1 cellular context compared by ENCODE assay signal in genomic region chr20:25055711-25056492, GRCh38.
TF ChIP-seq lines count a peak whose summit lies in the region.

No MANE protein-coding gene starts in this region.

TF ChIP-seq in K562, 482 proteins besides CTCF, POLR2A, EP300 and RAD21 (continued from another document):
- TF ChIP-seq CHAMP1 (IDR thresholded peaks at IDR 0.05) (no peak), NR1H2 (CRISPR knock-in tag; IDR thresholded peaks at IDR 0.05) (no peak), SIX5 (IDR thresholded peaks at IDR 0.05; ENCODE audit: borderline replicate concordance in 1 of 2, insufficient read depth in 1 of 2, low read depth in 1 of 2, low read length in 2 of 2) (no peak), DDX20 (tag; IDR thresholded peaks at IDR 0.05; ENCODE audit: low read depth) (no peak)
TF ChIP-seq in K562: peak in this region for 2.
